In the genomic region with DNA sequence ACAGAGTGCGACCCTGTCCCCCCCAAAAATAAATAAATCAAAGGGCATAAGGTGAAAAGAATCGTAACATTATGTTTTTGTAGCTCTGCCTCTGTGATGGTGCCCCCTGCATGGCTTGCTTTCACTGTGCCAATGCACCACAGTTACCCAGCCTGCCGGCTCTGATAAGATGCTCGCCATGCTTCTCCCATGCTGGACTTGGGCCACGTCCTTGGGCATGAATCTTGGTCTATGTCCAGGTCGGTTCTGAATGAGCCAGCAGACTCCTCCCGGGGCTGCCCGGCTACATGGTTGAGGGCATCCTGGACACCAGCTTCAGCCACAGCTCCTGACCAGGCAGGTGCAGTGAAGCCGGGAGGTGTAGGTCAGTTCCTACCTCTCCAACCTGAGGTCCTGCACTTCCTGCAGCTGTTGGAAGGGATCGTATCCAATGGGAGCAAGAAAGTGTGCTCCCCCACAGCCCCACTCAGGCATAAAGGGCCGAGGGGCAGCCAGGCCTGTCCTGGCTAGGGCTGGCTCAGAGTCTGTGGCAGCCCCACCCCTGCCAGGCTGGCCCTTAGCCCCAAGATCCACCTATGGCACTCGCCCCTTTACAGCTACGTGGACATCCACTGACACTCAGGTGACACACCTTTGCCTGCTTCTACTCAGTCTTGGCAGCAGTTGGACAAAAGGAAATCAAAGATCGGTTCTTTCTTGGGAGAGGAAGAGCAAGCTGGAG, we compare ENCODE assay signal across 11 cellular contexts. TPM values are rescaled to one million over a fixed set of nuclear protein-coding genes. Genes with fewer than 3 reads are reported as not detected.
A peak's percentile ranks its signal among the peaks of the same experiment; 100 is the strongest.
DNase-seq lines count a peak whose midpoint lies in the region; ATAC-seq, FAIRE-seq and TF ChIP-seq lines count a peak whose summit lies in the region.
"Had no signal": no experiment of that assay in that cellular context is flagged by ENCODE, and none has a peak within 500 bp of the region (broad histone marks: within the 10 kb centered on the region; RNA-seq: fewer than 3 reads in every experiment).

No MANE protein-coding gene starts in this region.

- no peaks in the 10 kb centered on the region for H3K27me3 ChIP-seq in adipocyte (replicated peaks; ENCODE audit: control insufficient read depth, insufficient read depth, low read length)
- H3K27me3 ChIP-seq in pancreas, result no peaks in the 10 kb centered on the region

- peaks cover 3% of the 10 kb centered on the region for H3K4me1 Mint-ChIP-seq in activated T-cell treated with anti-CD3 and anti-CD28 coated beads, Interleukin-2, amount 50 U/mL, for 4 hours (ENCODE audit: low read depth)

- H3K27ac ChIP-seq in A549, result peak overlapping the region; percentile 39 to 82; a peak in 5 of 6 replicates
- peak overlapping the region; percentile 26 to 61 (median 29) for H3K27ac ChIP-seq in pancreas

- CTCF ChIA-PET in A549 (lab: Yijun Ruan, JAX), result interaction anchor here (0.6 to 6.6 kb wide), 6 partner anchors 39 to 187 kb away, joined by 3 to 42 read pairs (median 8); no protein-coding TSS in a partner anchor

- peak overlapping the region; percentile 66 for H3K4me2 ChIP-seq in A549

- TF ChIP-seq CTCF in A549 (IDR thresholded peaks at IDR 0.05) (no peak), pancreas (IDR thresholded peaks at IDR 0.05) (no peak)

- H3K36me3 ChIP-seq in adipocyte (ENCODE audit: control insufficient read depth, insufficient read depth, low read length, severe bottlenecking) (peaks cover 9% of the 10 kb centered on the region), pancreas (no peaks in the 10 kb centered on the region)

- H3K27me3 Mint-ChIP-seq in activated T-cell treated with anti-CD3 and anti-CD28 coated beads, Interleukin-2, amount 50 U/mL, for 4 hours (ENCODE audit: low read depth), result peaks cover 4% of the 10 kb centered on the region
- H3K27me3 Mint-ChIP-seq: activated T-cell treated with anti-CD3 and anti-CD28 coated beads, Interleukin-2, amount 50 U/mL, for 24 hours had no signal

- POLR2A ChIA-PET in A549 (lab: Yijun Ruan, JAX), result interaction anchor here (0.5 to 1.2 kb wide), 2 partner anchors 22 to 30 kb away, joined by 3 to 4 read pairs; no protein-coding TSS in a partner anchor

- in situ Hi-C loops in KBM-7 (cut with MboI; ENCODE audit: low pct_unique_long_range_greater_than_20kb, low sequenced_read_pairs), result no loop called here

- H3K9ac ChIP-seq in adipocyte (ENCODE audit: low read length), result peak overlapping the region; percentile 76

- 44% methylated on average over 14 of the region's 14 CpGs for WGBS in A549 (ENCODE audit: missing lambda C conversion rate)
- 35 to 39% methylated on average over 14 of the region's 14 CpGs for WGBS in pancreas, 2 donors

- intact Hi-C loops in left cardiac atrium (cut with DNase I) (no loop called here), pancreas (cut with DNase I) (no loop called here)

- TF ChIP-seq POLR2A in A549 (IDR thresholded peaks at IDR 0.05; ENCODE audit: low read length), result no peak

- no peaks in the 10 kb centered on the region for H3K9me3 ChIP-seq in A549
- no peaks in the 10 kb centered on the region for H3K9me3 ChIP-seq in adipocyte (ENCODE audit: control insufficient read depth, low read length)
- no peaks in the 10 kb centered on the region for H3K9me3 ChIP-seq in pancreas

- FAIRE-seq in A549 (lab: Jason Lieb, UNC) (no peak), pancreas (lab: Jason Lieb, UNC) (no peak)

- H3K4me1 ChIP-seq in A549 (peaks cover 37% of the 10 kb centered on the region), adipocyte (ENCODE audit: control insufficient read depth, insufficient read depth, low read length) (peaks cover 65% of the 10 kb centered on the region), pancreas (peaks cover 0 to 6% (median 0%) of the 10 kb centered on the region in 3 donors)

- no peak overlapping the region for H3K4me3 ChIP-seq in A549
- H3K4me3 ChIP-seq in adipocyte (ENCODE audit: low read length), result no peak overlapping the region
- no peak overlapping the region for H3K4me3 ChIP-seq in pancreas

- TF ChIP-seq RAD21 in A549 (conservative IDR thresholded peaks at IDR 0.05 in 1 of 2, IDR thresholded peaks at IDR 0.05 in 1 of 2), result no peak

- TF ChIP-seq EP300 in A549 (IDR thresholded peaks at IDR 0.05), result no peak

- no peak overlapping the region for H3K4me3 Mint-ChIP-seq in activated T-cell treated with anti-CD3 and anti-CD28 coated beads, Interleukin-2, amount 50 U/mL, for 4 hours
- H3K4me3 Mint-ChIP-seq: activated T-cell treated with anti-CD3 and anti-CD28 coated beads, Interleukin-2, amount 50 U/mL, for 24 hours had no signal

- no peaks in the 10 kb centered on the region for H3K9me3 Mint-ChIP-seq in activated T-cell treated with anti-CD3 and anti-CD28 coated beads, Interleukin-2, amount 50 U/mL, for 4 hours
- H3K9me3 Mint-ChIP-seq: activated T-cell treated with anti-CD3 and anti-CD28 coated beads, Interleukin-2, amount 50 U/mL, for 24 hours had no signal

- H3K36me3 Mint-ChIP-seq in activated T-cell treated with anti-CD3 and anti-CD28 coated beads, Interleukin-2, amount 50 U/mL, for 4 hours (ENCODE audit: insufficient read depth), result no peaks in the 10 kb centered on the region

- no peak for DNase-seq in A549 (ENCODE audit: low read depth in 1 of 2, low spot score in 1 of 2)
- DNase-seq in adipocyte (ENCODE audit: low read depth), result no peak
- DNase-seq in left cardiac atrium, result peak; percentile 71
- peak in 4 of 6 donors; percentile 41 to 65 (median 58) for DNase-seq in pancreas
- no peak for DNase-seq in Kasumi-1 (lab: John Stamatoyannopoulos, UW)
- DNase-seq in KBM-7, result no peak
- DNase-seq in activated T-cell treated with anti-CD3 and anti-CD28 coated beads, Interleukin-2, amount 50 U/mL, for 4 hours, result no peak
- DNase-seq: activated T-cell treated with anti-CD3 and anti-CD28 coated beads, Interleukin-2, amount 50 U/mL, for 24 hours; GF-D8; NCI-H526 treated with DMSO at 0.1 percent for 48 hours had no signal

- ATAC-seq in A549 (peak; percentile 35 to 53; a peak in 5 of 6 replicates), left cardiac atrium (peak; percentile 45 to 68), pancreas (peak; percentile 19 to 71 (median 58)), HG02970 (IDR thresholded peaks at IDR 0.05; ENCODE audit: low FRiP score, unreplicated experiment) (no peak)
- no peak for ATAC-seq in activated T-cell treated with anti-CD3 and anti-CD28 coated beads, Interleukin-2, amount 50 U/mL, for 4 hours

TF ChIP-seq in A549, 52 proteins besides CTCF, POLR2A, EP300 and RAD21:
- no peak for TF ChIP-seq KDM5A (IDR thresholded peaks at IDR 0.05)
- TF ChIP-seq GATA3 (IDR thresholded peaks at IDR 0.05; ENCODE audit: borderline replicate concordance), result no peak
- TF ChIP-seq, protein P1, sequence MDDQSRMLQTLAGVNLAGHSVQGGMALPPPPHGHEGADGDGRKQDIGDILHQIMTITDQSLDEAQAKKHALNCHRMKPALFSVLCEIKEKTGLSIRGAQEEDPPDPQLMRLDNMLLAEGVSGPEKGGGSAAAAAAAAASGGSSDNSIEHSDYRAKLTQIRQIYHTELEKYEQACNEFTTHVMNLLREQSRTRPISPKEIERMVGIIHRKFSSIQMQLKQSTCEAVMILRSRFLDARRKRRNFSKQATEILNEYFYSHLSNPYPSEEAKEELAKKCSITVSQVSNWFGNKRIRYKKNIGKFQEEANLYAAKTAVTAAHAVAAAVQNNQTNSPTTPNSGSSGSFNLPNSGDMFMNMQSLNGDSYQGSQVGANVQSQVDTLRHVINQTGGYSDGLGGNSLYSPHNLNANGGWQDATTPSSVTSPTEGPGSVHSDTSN (IDR thresholded peaks at IDR 0.05), result no peak
- TF ChIP-seq, protein P2, sequence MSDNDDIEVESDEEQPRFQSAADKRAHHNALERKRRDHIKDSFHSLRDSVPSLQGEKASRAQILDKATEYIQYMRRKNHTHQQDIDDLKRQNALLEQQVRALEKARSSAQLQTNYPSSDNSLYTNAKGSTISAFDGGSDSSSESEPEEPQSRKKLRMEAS (IDR thresholded peaks at IDR 0.05), result no peak
- no peak for TF ChIP-seq EHF (CRISPR knock-in tag; IDR thresholded peaks at IDR 0.05)

RNA-seq across cellular contexts. Expression of a gene that starts 34.1 kb away (rescaled TPM):
- polyA plus RNA-seq in A549 (2011; rRNA removed) (12.8 and 13.8 TPM in 2 replicates), A549 (2017; fragmentation: RNase III; extraction: RNeasy Plus Mini Kit Qiagen cat#74134 plus additional on column Dnase treatment) (20.3 to 23.1 TPM (median 21.7 TPM) in 3 replicates), pancreas (1 to 10 TPM; 3.3 to 3.6 TPM)
- polyA plus RNA-seq in A549 (2012; cell fraction: cytosol; rRNA removed), result 8.7 and 12.5 TPM in 2 replicates
- polyA plus RNA-seq in A549 (2012; cell fraction: nucleus; rRNA removed), result 18.6 and 20.9 TPM in 2 replicates
- 19.1 and 21.1 TPM in 2 replicates for polyA minus RNA-seq in A549 (2011; rRNA and poly(A)+ RNA removed)
- total RNA-seq in left cardiac atrium (10 to 100 TPM; 17.7 to 40.0 TPM), pancreas (10 to 100 TPM in 1 of 6 donors, 1 to 10 TPM in 5; 3.1 to 10.8 (median 3.8) TPM)
- total RNA-seq in activated T-cell treated with anti-CD3 and anti-CD28 coated beads, Interleukin-2, amount 50 U/mL, for 4 hours, result 1 to 10 TPM in 2 of 3 donors, under 1 TPM in 1; 0.90 to 2.0 (median 1.1) TPM

Comparison
In these comparisons a context has a peak if more than half of its experiments do, and no peak if none do; other contexts are left out.
1. ATAC-seq: peak in A549 (2 of 2), left cardiac atrium (2 of 2) and pancreas (4 of 4); none in HG02970 (single experiment) and activated T-cell treated with anti-CD3 and anti-CD28 coated beads, Interleukin-2, amount 50 U/mL, for 4 hours (0 of 2).
2. DNase-seq: peak in left cardiac atrium (single experiment) and pancreas (4 of 6); none in A549 (0 of 2), adipocyte (single experiment), Kasumi-1 (0 of 2), KBM-7 (single experiment) and activated T-cell treated with anti-CD3 and anti-CD28 coated beads, Interleukin-2, amount 50 U/mL, for 4 hours (single experiment).